Comparison of ENCODE assay signal across 9 cellular contexts in the genomic region with DNA sequence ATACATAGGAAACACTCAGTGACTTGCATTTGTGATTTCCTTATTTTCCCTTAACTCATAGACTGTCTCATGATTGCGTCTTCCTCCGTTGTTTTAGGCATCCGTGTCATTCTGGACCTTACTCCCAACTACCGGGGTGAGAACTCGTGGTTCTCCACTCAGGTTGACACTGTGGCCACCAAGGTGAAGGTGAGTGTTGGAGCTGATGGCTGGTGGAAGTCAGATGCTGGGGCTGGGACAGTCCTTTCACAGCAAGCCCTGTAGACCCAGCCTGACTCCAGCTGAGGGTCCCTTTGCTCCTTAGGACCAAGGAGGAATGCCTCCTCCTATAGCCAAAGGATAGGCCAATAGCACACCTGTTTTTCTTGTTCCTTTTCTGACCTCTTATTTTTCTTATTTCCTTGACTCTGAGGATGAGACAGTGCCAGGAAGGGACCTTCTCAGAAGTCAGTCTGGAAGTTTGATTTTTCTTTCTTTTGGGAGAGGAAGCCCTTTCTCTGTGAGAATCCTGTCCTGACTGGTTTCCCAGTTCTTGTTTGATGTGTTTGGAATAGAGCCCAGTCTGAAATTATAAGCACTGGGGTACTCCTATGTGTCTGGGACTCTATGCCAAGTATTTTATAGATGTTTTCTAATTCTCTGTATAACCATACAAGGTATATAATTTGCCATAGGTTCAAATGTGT. TPM values are rescaled to one million over a fixed set of nuclear protein-coding genes. Genes with fewer than 3 reads are reported as not detected.
A peak's percentile ranks its signal among the peaks of the same experiment; 100 is the strongest.
DNase-seq lines count a peak whose midpoint lies in the region; ATAC-seq, FAIRE-seq and TF ChIP-seq lines count a peak whose summit lies in the region.
"Had no signal": no experiment of that assay in that cellular context is flagged by ENCODE, and none has a peak within 500 bp of the region (broad histone marks: within the 10 kb centered on the region; RNA-seq: fewer than 3 reads in every experiment).

No MANE protein-coding gene starts in this region.

- H3K9ac ChIP-seq in Karpas-422 (ENCODE audit: low read length) = peak overlapping the region; percentile 89; the same call in 1 of the 2 replicates

- H4K20me1 ChIP-seq in Karpas-422 (ENCODE audit: insufficient read depth, low read depth, low read length) = peaks cover 15% of the 10 kb centered on the region; the same call in 1 of the 2 replicates

- H3K4me1 Mint-ChIP-seq in naive thymus-derived CD8-positive, alpha-beta T cell = peaks cover 35 to 53% (median 51%) of the 10 kb centered on the region in 4 donors

- H3K9me3 Mint-ChIP-seq in naive thymus-derived CD8-positive, alpha-beta T cell = no peaks in the 10 kb centered on the region

- TF ChIP-seq CTCF in AG09309 (IDR thresholded peaks at IDR 0.05; ENCODE audit: control insufficient read depth, insufficient read depth, low read depth, low read length, missing control alignments) (no peak), coronary artery (IDR thresholded peaks at IDR 0.05) (no peak)

- peaks cover 21% of the 10 kb centered on the region for H3K79me2 ChIP-seq in Karpas-422 (ENCODE audit: low read length)

- FAIRE-seq in GM12891 (lab: Jason Lieb, UNC) = no peak

- TF ChIP-seq POLR2A in GM12891 (IDR thresholded peaks at IDR 0.05; ENCODE audit: low read depth, low read length) = no peak

- no peaks in the 10 kb centered on the region for H3K9me2 ChIP-seq in Karpas-422 (replicated peaks; ENCODE audit: insufficient read depth, low read length)

- no peaks in the 10 kb centered on the region for H3K9me3 ChIP-seq in Karpas-422 (ENCODE audit: low read length)
- H3K9me3 ChIP-seq: mucosa of descending colon had no signal

- no peaks in the 10 kb centered on the region for H3K27me3 ChIP-seq in Karpas-422 (ENCODE audit: low read length)

- no peaks in the 10 kb centered on the region for H3K27me3 Mint-ChIP-seq in naive thymus-derived CD8-positive, alpha-beta T cell

- CTCF ChIA-PET in HEK293T (lab: Yijun Ruan, JAX) = interaction anchor here (0.7 to 2.1 kb wide), 4 partner anchors 53 to 211 kb away, joined by 3 to 9 read pairs (median 4); a partner anchor contains a TSS

- peaks cover 51% of the 10 kb centered on the region for H3K36me3 ChIP-seq in Karpas-422 (ENCODE audit: insufficient read depth, low read length)

- peak overlapping the region; percentile 2 for H3K4me2 ChIP-seq in Karpas-422 (ENCODE audit: low read depth, low read length, poor library complexity, severe bottlenecking)

- no peak overlapping the region; the same call in 1 of the 2 replicates for H3K27ac ChIP-seq in Karpas-422 (ENCODE audit: low read length)
- peak overlapping the region; percentile 97 to 99 for H3K27ac ChIP-seq in coronary artery

- H2AFZ ChIP-seq in Karpas-422 (ENCODE audit: low read length) = no peak overlapping the region

- ATAC-seq in naive thymus-derived CD8-positive, alpha-beta T cell = no peak
- ATAC-seq: mucosa of descending colon had no signal

- POLR2A ChIA-PET in naive thymus-derived CD8-positive, alpha-beta T cell (lab: Charles Lee) = interaction anchor here (0.7 to 2.5 kb wide), 7 partner anchors 9 to 1861 kb away, joined by 3 to 23 read pairs (median 5); a partner anchor contains a TSS
- POLR2A ChIA-PET in HEK293T (lab: Yijun Ruan, JAX) = interaction anchor here (2.4 to 8.1 kb wide), 4 partner anchors 10 to 96 kb away, joined by 8 to 110 read pairs (median 54); a partner anchor contains a TSS

- peaks cover 31% of the 10 kb centered on the region for H3K4me1 ChIP-seq in Karpas-422 (ENCODE audit: low read length)

- peak overlapping the region; percentile 96 to 100 (median 99) for H3K4me3 Mint-ChIP-seq in naive thymus-derived CD8-positive, alpha-beta T cell

- H3K27ac Mint-ChIP-seq in naive thymus-derived CD8-positive, alpha-beta T cell = peak overlapping the region; percentile 97 to 100 (median 100)

- DNase-seq in AG09309 (ENCODE audit: low read depth) (no peak), Karpas-422 (peak; percentile 36), coronary artery (ENCODE audit: low spot score) (no peak), GM12891 (ENCODE audit: insufficient read length, low spot score) (no peak), kidney tubule cell (ENCODE audit: low spot score) (no peak), SHP77 (lab: John Stamatoyannopoulos, UW) (no peak), HEK293T (ENCODE audit: extremely low spot score) (no peak)
- no peak for DNase-seq in naive thymus-derived CD8-positive, alpha-beta T cell
- DNase-seq: mucosa of descending colon had no signal

- peaks cover 0 to 64% (median 21%) of the 10 kb centered on the region in 3 donors for H3K36me3 Mint-ChIP-seq in naive thymus-derived CD8-positive, alpha-beta T cell

- peak overlapping the region; percentile 96 for H3K4me3 ChIP-seq in AG09309 (ENCODE audit: control insufficient read depth, low read depth, low read length)
- no peak overlapping the region for H3K4me3 ChIP-seq in Karpas-422 (ENCODE audit: low read length)
- H3K4me3 ChIP-seq in coronary artery = peak overlapping the region; percentile 91
- H3K4me3 ChIP-seq: mucosa of descending colon had no signal

TF ChIP-seq in GM12891, 5 proteins besides CTCF, POLR2A, EP300 and RAD21:
- TF ChIP-seq SPI1 (IDR thresholded peaks at IDR 0.05; ENCODE audit: low read depth, low read length) (no peak), POLR2AphosphoS5 (IDR thresholded peaks at IDR 0.05; ENCODE audit: low read depth, low read length) (no peak), POU2F2 (IDR thresholded peaks at IDR 0.05; ENCODE audit: low read depth, low read length) (no peak), PAX5 (IDR thresholded peaks at IDR 0.05; ENCODE audit: insufficient read depth, low read length, severe bottlenecking) (no peak), TAF1 (IDR thresholded peaks at IDR 0.05; ENCODE audit: low read depth, low read length) (no peak)

TF ChIP-seq in HEK293T, 16 proteins besides CTCF, POLR2A, EP300 and RAD21:
- TF ChIP-seq CTBP1 (IDR thresholded peaks at IDR 0.05; ENCODE audit: borderline replicate concordance) (no peak), ELF4 (IDR thresholded peaks at IDR 0.05) (no peak), L3MBTL2 (conservative IDR thresholded peaks at IDR 0.05) (no peak), HDGF (IDR thresholded peaks at IDR 0.05; ENCODE audit: borderline replicate concordance) (no peak)
- TF ChIP-seq, protein P1, sequence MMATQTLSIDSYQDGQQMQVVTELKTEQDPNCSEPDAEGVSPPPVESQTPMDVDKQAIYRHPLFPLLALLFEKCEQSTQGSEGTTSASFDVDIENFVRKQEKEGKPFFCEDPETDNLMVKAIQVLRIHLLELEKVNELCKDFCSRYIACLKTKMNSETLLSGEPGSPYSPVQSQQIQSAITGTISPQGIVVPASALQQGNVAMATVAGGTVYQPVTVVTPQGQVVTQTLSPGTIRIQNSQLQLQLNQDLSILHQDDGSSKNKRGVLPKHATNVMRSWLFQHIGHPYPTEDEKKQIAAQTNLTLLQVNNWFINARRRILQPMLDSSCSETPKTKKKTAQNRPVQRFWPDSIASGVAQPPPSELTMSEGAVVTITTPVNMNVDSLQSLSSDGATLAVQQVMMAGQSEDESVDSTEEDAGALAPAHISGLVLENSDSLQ (IDR thresholded peaks at IDR 0.05) = no peak
TF ChIP-seq in HEK293T: peak in this region for 0.

RNA-seq across cellular contexts. Expression of a gene that starts 2.3 kb away (rescaled TPM):
- total RNA-seq in Karpas-422 (2014; rRNA removed; shearing (Covaris generic); ENCODE audit: low replicate concordance) = 167 and 208 TPM in 2 replicates
- 100 to 1,000 TPM; 352 to 353 TPM for total RNA-seq in naive thymus-derived CD8-positive, alpha-beta T cell
- 100 to 1,000 TPM; 119 to 164 (median 125) TPM for polyA plus RNA-seq in naive thymus-derived CD8-positive, alpha-beta T cell
- polyA plus RNA-seq in GM12891 (2012; ENCODE audit: low read depth, missing spikeins) = 96.7 TPM

RNA-seq across cellular contexts. Expression of a gene that starts 38.2 kb away (rescaled TPM):
- total RNA-seq in Karpas-422 (2014; rRNA removed; shearing (Covaris generic); ENCODE audit: low replicate concordance) = not detected in 2 replicates
- not detected for total RNA-seq in naive thymus-derived CD8-positive, alpha-beta T cell
- polyA plus RNA-seq in naive thymus-derived CD8-positive, alpha-beta T cell = not detected
- not detected for polyA plus RNA-seq in GM12891 (2012; ENCODE audit: low read depth, missing spikeins)

RNA-seq across cellular contexts. Expression of a gene that starts 43.6 kb away (rescaled TPM):
- 44.0 and 123 TPM in 2 replicates for total RNA-seq in Karpas-422 (2014; rRNA removed; shearing (Covaris generic); ENCODE audit: low replicate concordance)
- 100 to 1,000 TPM; 129 to 130 TPM for total RNA-seq in naive thymus-derived CD8-positive, alpha-beta T cell
- 10 to 100 TPM; 35.7 to 64.0 (median 49.4) TPM for polyA plus RNA-seq in naive thymus-derived CD8-positive, alpha-beta T cell
- polyA plus RNA-seq in GM12891 (2012; ENCODE audit: low read depth, missing spikeins) = 47.9 TPM

RNA-seq across cellular contexts. Expression of a gene that starts 50.3 kb away (rescaled TPM):
- 2.7 TPM in 1 of 2 replicates, not detected in the other for total RNA-seq in Karpas-422 (2014; rRNA removed; shearing (Covaris generic); ENCODE audit: low replicate concordance)
- under 1 TPM; 0.88 to 0.91 TPM for total RNA-seq in naive thymus-derived CD8-positive, alpha-beta T cell
- 1 to 10 TPM; 1.6 to 2.2 (median 1.7) TPM for polyA plus RNA-seq in naive thymus-derived CD8-positive, alpha-beta T cell
- 0.42 TPM for polyA plus RNA-seq in GM12891 (2012; ENCODE audit: low read depth, missing spikeins)
- total RNA-seq: mucosa of descending colon had no signal

RNA-seq across cellular contexts. Expression of a gene that starts 51.1 kb away (rescaled TPM):
- 30.0 and 39.9 TPM in 2 replicates for total RNA-seq in Karpas-422 (2014; rRNA removed; shearing (Covaris generic); ENCODE audit: low replicate concordance)
- total RNA-seq in naive thymus-derived CD8-positive, alpha-beta T cell = 10 to 100 TPM; 55.6 to 61.7 TPM
- 10 to 100 TPM; 25.4 to 30.4 (median 26.2) TPM for polyA plus RNA-seq in naive thymus-derived CD8-positive, alpha-beta T cell
- 30.5 TPM for polyA plus RNA-seq in GM12891 (2012; ENCODE audit: low read depth, missing spikeins)
